In genomic region chr13:31160857-31161582, GRCh38 we compare ENCODE assay signal across 8 cellular contexts. TPM values are rescaled to one million over a fixed set of nuclear protein-coding genes. Genes with fewer than 3 reads are reported as not detected.
DNase-seq lines count a peak whose midpoint lies in the region; ATAC-seq and TF ChIP-seq lines count a peak whose summit lies in the region.

No MANE protein-coding gene starts in this region.

- H2BK120ac ChIP-seq in trophoblast cell (ENCODE audit: insufficient read depth, low read length, poor library complexity) = peak overlapping the region; percentile 44

- peak in 1 of 2 donors; percentile 85 for TF ChIP-seq EP300 in tibial nerve (IDR thresholded peaks at IDR 0.05)

- peak overlapping the region; percentile 43 for H2BK5ac ChIP-seq in trophoblast cell (ENCODE audit: low read depth, low read length, poor library complexity)

- H3K4me3 ChIP-seq in SK-N-MC (peak overlapping the region; percentile 97), heart left ventricle (peak overlapping the region; percentile 62 to 93 (median 87)), trophoblast cell (ENCODE audit: low read depth, low read length) (peak overlapping the region; percentile 97), tibial nerve (peak overlapping the region; percentile 89 to 98 (median 92))

- peak overlapping the region; percentile 71 for H4K91ac ChIP-seq in trophoblast cell (ENCODE audit: low read depth, low read length)

- no peaks in the 10 kb centered on the region for H3K27me3 Mint-ChIP-seq in activated naive CD8-positive, alpha-beta T cell treated with anti-CD3 and anti-CD28 coated beads, Interleukin-2, amount 10 ng/mL, durations not matched to agents 7 days and 5 days

- TF ChIP-seq POLR2A in GM19193 (IDR thresholded peaks at IDR 0.05; ENCODE audit: extremely low read depth, insufficient read depth, insufficient read length) (peak; percentile 53), heart left ventricle (IDR thresholded peaks at IDR 0.05) (no peak), tibial nerve (IDR thresholded peaks at IDR 0.05) (peak; percentile 17 to 53)

- peak overlapping the region; percentile 68 for H3K4ac ChIP-seq in trophoblast cell (ENCODE audit: low read depth, low read length)

- H3K4me1 Mint-ChIP-seq in activated naive CD8-positive, alpha-beta T cell treated with anti-CD3 and anti-CD28 coated beads, Interleukin-2, amount 10 ng/mL, durations not matched to agents 7 days and 5 days = peaks cover 30% of the 10 kb centered on the region

- H4K12ac ChIP-seq in trophoblast cell (ENCODE audit: low read depth, low read length) = peak overlapping the region; percentile 36

- H3K79me1 ChIP-seq in trophoblast cell (ENCODE audit: low read length) = peaks cover 7% of the 10 kb centered on the region

- peak overlapping the region; percentile 23 for H2AK5ac ChIP-seq in trophoblast cell (ENCODE audit: low read length)

- WGBS in heart left ventricle, 4 donors = 0 to 1% (median 0%) methylated on average over 42 to 53 of the region's 53 CpGs
- WGBS in trophoblast cell (ENCODE audit: extremely low coverage, insufficient coverage, insufficient read length) = no CpG with 5 or more reads among the region's 53 CpGs
- WGBS in tibial nerve, 2 donors = 1% methylated on average over 37 to 53 of the region's 53 CpGs

- H3K79me2 ChIP-seq in trophoblast cell (ENCODE audit: control insufficient read depth, insufficient read depth, low read length, poor library complexity) = peaks cover 9% of the 10 kb centered on the region

- POLR2A ChIA-PET in activated naive CD8-positive, alpha-beta T cell treated with anti-CD3 and anti-CD28 coated beads, Interleukin-2, amount 10 ng/mL, durations not matched to agents 7 days and 5 days (lab: Charles Lee) = interaction anchor here (0.6 to 1.8 kb wide), 5 partner anchors 10 to 545 kb away, joined by 3 to 6 read pairs (median 4); no protein-coding TSS in a partner anchor

- H3K4me3 Mint-ChIP-seq in activated naive CD8-positive, alpha-beta T cell treated with anti-CD3 and anti-CD28 coated beads, Interleukin-2, amount 10 ng/mL, durations not matched to agents 7 days and 5 days = peak overlapping the region; percentile 91

- TF ChIP-seq CTCF in heart left ventricle (IDR thresholded peaks at IDR 0.05) (no peak), tibial nerve (IDR thresholded peaks at IDR 0.05) (peak in 1 of 5 experiments; percentile 2)

- intact Hi-C loops in heart left ventricle (cut with DNase I) = loop anchor here in 1 of 10 donors (5.0 kb wide), 1 partner anchor 41 kb away; no protein-coding TSS in a partner anchor

- peak overlapping the region; percentile 75 for H3K14ac ChIP-seq in trophoblast cell (ENCODE audit: low read length)

- H3K18ac ChIP-seq in trophoblast cell (ENCODE audit: low read length) = peak overlapping the region; percentile 86

- H3K9me3 ChIP-seq in SK-N-MC (ENCODE audit: low read depth, low read length) (no peaks in the 10 kb centered on the region), heart left ventricle (no peaks in the 10 kb centered on the region), trophoblast cell (ENCODE audit: insufficient read depth, low read depth, low read length) (no peaks in the 10 kb centered on the region), tibial nerve (no peaks in the 10 kb centered on the region)

- H3K4me1 ChIP-seq in heart left ventricle = peaks cover 0 to 30% (median 18%) of the 10 kb centered on the region in 12 donors
- H3K4me1 ChIP-seq in trophoblast cell (ENCODE audit: control insufficient read depth in 1 of 2, insufficient read depth in 2 of 2, low read length in 2 of 2) = no peaks in the 10 kb centered on the region
- H3K4me1 ChIP-seq in tibial nerve = peaks cover 0 to 27% (median 10%) of the 10 kb centered on the region in 4 donors

- H3K27me3 ChIP-seq in heart left ventricle (no peaks in the 10 kb centered on the region), trophoblast cell (ENCODE audit: insufficient read depth, low read length) (no peaks in the 10 kb centered on the region), tibial nerve (no peaks in the 10 kb centered on the region)

- H3K36me3 ChIP-seq in SK-N-MC (ENCODE audit: insufficient read depth, low read length) (peaks cover 26% of the 10 kb centered on the region), heart left ventricle (peaks cover 0 to 24% (median 21%) of the 10 kb centered on the region in 9 donors), trophoblast cell (ENCODE audit: control insufficient read depth in 1 of 2, insufficient read depth in 2 of 2, low read length in 2 of 2) (peaks cover 2 to 3% of the 10 kb centered on the region in 2 experiments), tibial nerve (peaks cover 0 to 12% (median 0%) of the 10 kb centered on the region in 3 donors)

- H2BK12ac ChIP-seq in trophoblast cell (ENCODE audit: low read length) = no peak overlapping the region

- H2AFZ ChIP-seq in trophoblast cell (ENCODE audit: insufficient read depth, low read length, poor library complexity) = peak overlapping the region; percentile 91

- DNase-seq in Ammon's horn (ENCODE audit: low spot score) (peak; percentile 73), SK-N-MC (ENCODE audit: low read depth, low spot score) (no peak), heart left ventricle (peak; percentile 58 to 82 (median 69)), trophoblast cell (peak; percentile 59 to 82), tibial nerve (ENCODE audit: low spot score in 2 of 2) (peak; percentile 19 to 61)
- peak; percentile 77 for DNase-seq in activated naive CD8-positive, alpha-beta T cell treated with anti-CD3 and anti-CD28 coated beads, Interleukin-2, amount 10 ng/mL, durations not matched to agents 7 days and 5 days

- no peaks in the 10 kb centered on the region for H3K9me3 Mint-ChIP-seq in activated naive CD8-positive, alpha-beta T cell treated with anti-CD3 and anti-CD28 coated beads, Interleukin-2, amount 10 ng/mL, durations not matched to agents 7 days and 5 days

- peak; percentile 16 for ATAC-seq in HG03520 (IDR thresholded peaks at IDR 0.05; ENCODE audit: unreplicated experiment)
- peak; percentile 29 for ATAC-seq in activated naive CD8-positive, alpha-beta T cell treated with anti-CD3 and anti-CD28 coated beads, Interleukin-2, amount 10 ng/mL, durations not matched to agents 7 days and 5 days (ENCODE audit: low read depth)
- ATAC-seq in heart left ventricle = peak in 3 of 4 donors; percentile 8 to 35 (median 22)

- H3K27ac Mint-ChIP-seq in activated naive CD8-positive, alpha-beta T cell treated with anti-CD3 and anti-CD28 coated beads, Interleukin-2, amount 10 ng/mL, durations not matched to agents 7 days and 5 days = peak overlapping the region; percentile 97

- H3K27ac ChIP-seq in SK-N-MC (no peak overlapping the region), heart left ventricle (peak overlapping the region; percentile 33 to 97 (median 92)), trophoblast cell (ENCODE audit: low read depth, low read length) (peak overlapping the region; percentile 70), tibial nerve (peak overlapping the region; percentile 88 to 100 (median 99))

- peaks cover 7% of the 10 kb centered on the region for H3K36me3 Mint-ChIP-seq in activated naive CD8-positive, alpha-beta T cell treated with anti-CD3 and anti-CD28 coated beads, Interleukin-2, amount 10 ng/mL, durations not matched to agents 7 days and 5 days

- peak overlapping the region; percentile 69 for H4K8ac ChIP-seq in trophoblast cell (ENCODE audit: low read depth, low read length)

- H3K9ac ChIP-seq in SK-N-MC (ENCODE audit: insufficient read length) (peak overlapping the region; percentile 78), trophoblast cell (ENCODE audit: low read length) (peak overlapping the region; percentile 78)

- peak overlapping the region; percentile 79 for H3K4me2 ChIP-seq in trophoblast cell (ENCODE audit: low read length)

- no peak overlapping the region for H3K23ac ChIP-seq in trophoblast cell (ENCODE audit: low read length)

RNA-seq across cellular contexts. Expression of gene HSPH1, which starts 0.7 kb away (rescaled TPM):
- 10 to 100 TPM; 71.2 to 88.2 TPM for total RNA-seq in activated naive CD8-positive, alpha-beta T cell treated with anti-CD3 and anti-CD28 coated beads, Interleukin-2, amount 10 ng/mL, durations not matched to agents 7 days and 5 days
- total RNA-seq in heart left ventricle = 10 to 100 TPM; 24.6 to 88.1 (median 44.5) TPM
- 10 to 100 TPM; 32.5 to 55.3 TPM for polyA plus RNA-seq in heart left ventricle
- polyA plus RNA-seq in trophoblast cell (2013) = 82.9 and 87.6 TPM in 2 replicates
- 10 to 100 TPM; 26.2 to 41.7 (median 30.0) TPM for total RNA-seq in tibial nerve

RNA-seq across cellular contexts. Expression of gene B3GLCT, which starts 38.8 kb away (rescaled TPM):
- total RNA-seq in activated naive CD8-positive, alpha-beta T cell treated with anti-CD3 and anti-CD28 coated beads, Interleukin-2, amount 10 ng/mL, durations not matched to agents 7 days and 5 days = 1 to 10 TPM; 3.8 to 4.2 TPM
- total RNA-seq in heart left ventricle = 10 to 100 TPM in 8 of 9 donors, 1 to 10 TPM in 1; 9.5 to 27.2 (median 20.9) TPM
- 1 to 10 TPM; 5.5 to 5.7 TPM for polyA plus RNA-seq in heart left ventricle
- 6.2 and 6.3 TPM in 2 replicates for polyA plus RNA-seq in trophoblast cell (2013)
- total RNA-seq in tibial nerve = 10 to 100 TPM in 1 of 4 donors, 1 to 10 TPM in 3; 5.4 to 14.1 (median 6.6) TPM

Comparison
In these comparisons a context has a peak if more than half of its experiments do, and no peak if none do; other contexts are left out.
1. POLR2A ChIP-seq: peak in GM19193 (single experiment) and tibial nerve (2 of 2); none in heart left ventricle (0 of 2).
2. Peak in every context shown above with its lines, with median percentiles within 50 percentile points of each other: ATAC-seq and H3K4me3 ChIP-seq.